Comparison of ENCODE assay signal across 12 cellular contexts in the genomic region with DNA sequence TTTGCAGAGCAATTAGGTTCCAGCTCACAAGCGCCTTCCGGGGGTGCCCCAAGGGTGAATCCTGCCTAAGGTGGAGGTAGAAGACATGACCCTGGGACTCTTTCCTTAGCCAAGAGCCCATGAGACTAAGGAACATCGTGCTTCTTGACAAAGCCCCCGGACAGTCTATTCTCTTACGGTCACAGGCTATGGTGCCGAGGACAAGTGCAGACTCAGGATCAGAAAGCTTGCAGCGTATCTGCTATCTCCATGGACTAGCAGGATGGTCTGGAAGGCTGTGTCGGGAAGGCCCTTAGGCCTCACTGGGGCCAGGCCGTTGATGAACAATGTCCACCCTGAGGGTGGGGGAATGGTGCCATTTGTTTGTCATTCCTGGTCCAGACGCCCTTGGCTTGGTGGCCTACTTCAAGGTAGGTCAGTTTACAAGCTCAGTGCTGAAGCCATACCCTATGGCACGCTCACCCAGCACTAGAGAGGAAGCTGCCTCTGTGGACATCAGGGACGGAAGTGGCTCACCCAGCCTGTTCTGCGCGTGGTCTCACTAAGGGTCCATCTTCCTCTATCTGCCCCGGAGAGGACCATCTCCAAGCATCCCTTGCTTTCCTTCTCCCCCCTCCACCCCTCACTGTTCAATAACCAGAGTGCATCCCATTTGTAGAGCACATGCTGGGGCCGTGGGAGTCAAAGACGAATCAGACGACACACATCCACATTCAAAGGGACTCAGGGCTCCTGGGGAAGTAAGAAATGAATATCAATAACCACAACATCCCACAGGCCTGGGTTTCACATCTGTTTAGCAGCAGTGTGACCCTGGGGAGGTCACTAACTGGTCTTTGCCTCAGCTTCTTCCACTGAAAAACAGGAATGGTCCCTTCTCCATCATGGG. TPM values are rescaled to one million over a fixed set of nuclear protein-coding genes. Genes with fewer than 3 reads are reported as not detected.
DNase-seq lines count a peak whose midpoint lies in the region; ATAC-seq and TF ChIP-seq lines count a peak whose summit lies in the region.
"Had no signal": no experiment of that assay in that cellular context is flagged by ENCODE, and none has a peak within 500 bp of the region (broad histone marks: within the 10 kb centered on the region; RNA-seq: fewer than 3 reads in every experiment).

No MANE protein-coding gene starts in this region.

- no peak overlapping the region for H2BK5ac ChIP-seq in IMR-90 (ENCODE audit: low read depth, low read length, poor library complexity, severe bottlenecking)

- H3K4me1 ChIP-seq in IMR-90 (ENCODE audit: control insufficient read depth, insufficient read depth, low read length) (no peaks in the 10 kb centered on the region), uterus (no peaks in the 10 kb centered on the region)
- H3K4me1 ChIP-seq: breast epithelium had no signal

- H2BK15ac ChIP-seq in IMR-90 (ENCODE audit: low read depth, low read length): no peak overlapping the region

- dilution Hi-C loops in IMR-90 (cut with HindIII; ENCODE audit: low sequenced_read_pairs, unreplicated experiment): no loop called here

- H4K20me1 ChIP-seq in IMR-90 (ENCODE audit: insufficient read depth, low read length): peaks cover 10% of the 10 kb centered on the region; the same call in 1 of the 2 replicates

- peaks cover 13 to 21% of the 10 kb centered on the region in 2 experiments for H3K79me1 ChIP-seq in IMR-90 (ENCODE audit: low read depth in 1 of 2, low read length in 2 of 2)

- H4K91ac ChIP-seq in IMR-90 (ENCODE audit: insufficient read depth, low read depth, low read length): no peak overlapping the region

- no peaks in the 10 kb centered on the region for H3K9me1 ChIP-seq in IMR-90 (ENCODE audit: insufficient read depth, low read length)

- no peak overlapping the region for H3K18ac ChIP-seq in IMR-90 (ENCODE audit: low read depth, low read length)

- no peak for TF ChIP-seq CTCF in IMR-90 (conservative IDR thresholded peaks at IDR 0.05; ENCODE audit: low read depth, low read length)
- TF ChIP-seq CTCF in uterus (IDR thresholded peaks at IDR 0.05): no peak

- no peaks in the 10 kb centered on the region for H3K9me3 ChIP-seq in IMR-90 (ENCODE audit: control insufficient read depth, insufficient read depth, low read length)
- no peaks in the 10 kb centered on the region for H3K9me3 ChIP-seq in uterus
- H3K9me3 ChIP-seq: breast epithelium had no signal

- H3K27ac ChIP-seq in IMR-90 (ENCODE audit: insufficient read depth, low read length) (no peak overlapping the region), uterus (no peak overlapping the region)
- H3K27ac ChIP-seq: breast epithelium had no signal

- TF ChIP-seq RAD21 in IMR-90 (IDR thresholded peaks at IDR 0.05; ENCODE audit: low read length): no peak

- POLR2A ChIA-PET in IMR-90 (lab: Charles Lee; ENCODE audit: unreplicated experiment): no interaction called here

- H3K23ac ChIP-seq in IMR-90 (ENCODE audit: low read depth, low read length): no peak overlapping the region

- H4K5ac ChIP-seq in IMR-90 (ENCODE audit: low read depth, low read length): no peak overlapping the region

- H3K4me3 ChIP-seq in IMR-90 (ENCODE audit: insufficient read depth, low read depth, low read length) (no peak overlapping the region), uterus (no peak overlapping the region)
- H3K4me3 ChIP-seq: breast epithelium had no signal

- 88% methylated on average over 15 of the region's 18 CpGs; no CpG with 5 or more reads in 1 of the 2 experiments for WGBS in IMR-90 (ENCODE audit: extremely low coverage in 2 of 2, insufficient read length in 1 of 2), 2 experiments

- no peak overlapping the region for H3K14ac ChIP-seq in IMR-90 (replicated peaks; ENCODE audit: low read depth, low read length)

- no peak overlapping the region for H3K9ac ChIP-seq in IMR-90 (ENCODE audit: low read depth, low read length)

- H2AFZ ChIP-seq in IMR-90 (replicated peaks; ENCODE audit: low read length, poor library complexity): no peak overlapping the region

- intact Hi-C loops in IMR-90 (cut with micrococcal nuclease): no loop called here
- intact Hi-C loops in uterus (cut with DNase I; ENCODE audit: low total_unique reads): no loop called here

- no peak overlapping the region for H3K4ac ChIP-seq in IMR-90 (ENCODE audit: low read depth, low read length)

- peak; percentile 81 for ATAC-seq in GM19351 (IDR thresholded peaks at IDR 0.05; ENCODE audit: unreplicated experiment)
- no peak; the same call in 1 of the 2 replicates for ATAC-seq in IMR-90 (ENCODE audit: low read depth)
- peak; percentile 68 for ATAC-seq in left lobe of liver

- CTCF ChIA-PET in IMR-90 (lab: Yijun Ruan, JAX): no interaction called here

- no peak overlapping the region for H4K8ac ChIP-seq in IMR-90 (ENCODE audit: low read depth in 2 of 2, low read length in 2 of 2)

- TF ChIP-seq POLR2A in IMR-90 (IDR thresholded peaks at IDR 0.05; ENCODE audit: low read depth, low read length) (no peak), uterus (IDR thresholded peaks at IDR 0.05) (no peak)

- H2BK120ac ChIP-seq in IMR-90 (ENCODE audit: low read depth, low read length): no peak overlapping the region

- no TSS peak for BruUV-seq in IMR-90 (replicated peaks; lab: Mats Ljungman, UMichigan)

- no peak overlapping the region for H3K4me2 ChIP-seq in IMR-90 (ENCODE audit: low read depth, low read length)

- in situ Hi-C loops in IMR-90 (cut with MboI; ENCODE audit: low sequenced_read_pairs): no loop called here

- H2BK20ac ChIP-seq in IMR-90 (ENCODE audit: low read depth, low read length): no peak overlapping the region

- DNase-seq in AG08396 (ENCODE audit: low spot score): peak; percentile 16
- no peak for DNase-seq in IMR-90
- peak; percentile 49 for DNase-seq in left lobe of liver (ENCODE audit: low spot score)
- DNase-seq in KG1 (lab: John Stamatoyannopoulos, UW): no peak
- DNase-seq in NCI-H82 treated with DMSO at 0.1 percent for 48 hours (lab: John Stamatoyannopoulos, UW; ENCODE audit: unreplicated experiment): no peak
- no peak for DNase-seq in uterus
- DNase-seq in NOMO-1 treated with DMSO at 0.1 percent for 48 hours (lab: John Stamatoyannopoulos, UW; ENCODE audit: unreplicated experiment): no peak
- DNase-seq: DMS79 treated with DMSO at 0.1 percent for 48 hours, HCEC 1CT, NCI-H1417 had no signal

- peak overlapping the region; percentile 1 for H2AK9ac ChIP-seq in IMR-90 (replicated peaks; ENCODE audit: low read depth, low read length, poor library complexity)

- H3K36me3 ChIP-seq in IMR-90 (ENCODE audit: control insufficient read depth, insufficient read depth, low read length) (peaks cover 23% of the 10 kb centered on the region), uterus (no peaks in the 10 kb centered on the region)
- H3K36me3 ChIP-seq: breast epithelium had no signal

- H2AK5ac ChIP-seq in IMR-90 (ENCODE audit: low read depth, low read length): no peak overlapping the region

- H3K27me3 ChIP-seq in IMR-90 (ENCODE audit: control insufficient read depth, insufficient read depth, low read length): no peaks in the 10 kb centered on the region
- H3K27me3 ChIP-seq in uterus: no peaks in the 10 kb centered on the region
- H3K27me3 ChIP-seq: breast epithelium had no signal

- H3K56ac ChIP-seq in IMR-90 (ENCODE audit: extremely low read depth, insufficient read depth, low read length): no peak overlapping the region

TF ChIP-seq in IMR-90, 13 proteins besides CTCF, POLR2A, EP300 and RAD21:
- TF ChIP-seq RCOR1 (IDR thresholded peaks at IDR 0.05; ENCODE audit: insufficient replicate concordance, low read length) (no peak), FOS (IDR thresholded peaks at IDR 0.05; ENCODE audit: low read depth, low read length) (no peak), MAFK (IDR thresholded peaks at IDR 0.05; ENCODE audit: low read depth, low read length) (no peak), SMC3 (IDR thresholded peaks at IDR 0.05; ENCODE audit: low read depth, low read length) (no peak), BHLHE40 (IDR thresholded peaks at IDR 0.05; ENCODE audit: low read depth, low read length) (no peak), NFE2L2 (IDR thresholded peaks at IDR 0.05; ENCODE audit: low read depth, low read length) (no peak), CEBPB (IDR thresholded peaks at IDR 0.05; ENCODE audit: low read depth, low read length) (no peak), MXI1 (IDR thresholded peaks at IDR 0.05; ENCODE audit: borderline replicate concordance, low read depth, low read length) (no peak), CHD1 (IDR thresholded peaks at IDR 0.05; ENCODE audit: low read depth, low read length) (no peak), RFX5 (IDR thresholded peaks at IDR 0.05; ENCODE audit: low read depth, low read length) (no peak), MAZ (IDR thresholded peaks at IDR 0.05; ENCODE audit: borderline replicate concordance, low read depth, low read length) (no peak)
- TF ChIP-seq, protein P1, sequence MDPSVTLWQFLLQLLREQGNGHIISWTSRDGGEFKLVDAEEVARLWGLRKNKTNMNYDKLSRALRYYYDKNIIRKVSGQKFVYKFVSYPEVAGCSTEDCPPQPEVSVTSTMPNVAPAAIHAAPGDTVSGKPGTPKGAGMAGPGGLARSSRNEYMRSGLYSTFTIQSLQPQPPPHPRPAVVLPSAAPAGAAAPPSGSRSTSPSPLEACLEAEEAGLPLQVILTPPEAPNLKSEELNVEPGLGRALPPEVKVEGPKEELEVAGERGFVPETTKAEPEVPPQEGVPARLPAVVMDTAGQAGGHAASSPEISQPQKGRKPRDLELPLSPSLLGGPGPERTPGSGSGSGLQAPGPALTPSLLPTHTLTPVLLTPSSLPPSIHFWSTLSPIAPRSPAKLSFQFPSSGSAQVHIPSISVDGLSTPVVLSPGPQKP (IDR thresholded peaks at IDR 0.05; ENCODE audit: borderline replicate concordance, low read depth, low read length): no peak
- TF ChIP-seq, protein P2, sequence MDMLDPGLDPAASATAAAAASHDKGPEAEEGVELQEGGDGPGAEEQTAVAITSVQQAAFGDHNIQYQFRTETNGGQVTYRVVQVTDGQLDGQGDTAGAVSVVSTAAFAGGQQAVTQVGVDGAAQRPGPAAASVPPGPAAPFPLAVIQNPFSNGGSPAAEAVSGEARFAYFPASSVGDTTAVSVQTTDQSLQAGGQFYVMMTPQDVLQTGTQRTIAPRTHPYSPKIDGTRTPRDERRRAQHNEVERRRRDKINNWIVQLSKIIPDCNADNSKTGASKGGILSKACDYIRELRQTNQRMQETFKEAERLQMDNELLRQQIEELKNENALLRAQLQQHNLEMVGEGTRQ (IDR thresholded peaks at IDR 0.05; ENCODE audit: low read depth, low read length): no peak
TF ChIP-seq in IMR-90: peak in this region for 0.

RNA-seq across cellular contexts. Expression of a gene that starts 45.0 kb away (rescaled TPM):
- total RNA-seq in IMR-90 (2012; rRNA removed): not detected in 2 replicates
- polyA plus RNA-seq in IMR-90 (2012; rRNA removed): 0.10 TPM in 2 replicates
- polyA plus RNA-seq in IMR-90 (2012; cell fraction: cytosol; rRNA removed): 0.03 and 0.08 TPM in 2 replicates
- polyA plus RNA-seq in IMR-90 (2012; cell fraction: nucleus; rRNA removed; ENCODE audit: low replicate concordance): 0.92 and 1.2 TPM in 2 replicates
- 0.70 TPM for total RNA-seq in left lobe of liver
- total RNA-seq in uterus: 1 to 10 TPM in 2 of 4 donors, under 1 TPM in 2; under 0.01 to 2.9 (median 1.3) TPM

Comparison
In these comparisons a context has a peak if more than half of its experiments do, and no peak if none do; other contexts are left out.
1. DNase-seq: peak in AG08396 (single experiment) and left lobe of liver (single experiment); none in IMR-90 (single experiment), KG1 (single experiment), NCI-H82 treated with DMSO at 0.1 percent for 48 hours (single experiment), uterus (0 of 2) and NOMO-1 treated with DMSO at 0.1 percent for 48 hours (single experiment).